ENCODE assay signal across 18 cellular contexts in genomic region chr19:47499863-47500830, GRCh38. TPM values are rescaled to one million over a fixed set of nuclear protein-coding genes. Genes with fewer than 3 reads are reported as not detected.
A peak's percentile ranks its signal among the peaks of the same experiment; 100 is the strongest.
DNase-seq lines count a peak whose midpoint lies in the region; ATAC-seq, FAIRE-seq and TF ChIP-seq lines count a peak whose summit lies in the region.
"Had no signal": no experiment of that assay in that cellular context is flagged by ENCODE, and none has a peak within 500 bp of the region (broad histone marks: within the 10 kb centered on the region; RNA-seq: fewer than 3 reads in every experiment).

No MANE protein-coding gene starts in this region.

- no peak overlapping the region for H2AFZ ChIP-seq in GM12878 (ENCODE audit: control insufficient read depth, low read depth, low read length)

- H3K4me1 ChIP-seq in GM12878 (ENCODE audit: control insufficient read depth, insufficient read depth, low read length): no peaks in the 10 kb centered on the region
- H3K4me1 ChIP-seq in iPS-15b (ENCODE audit: control insufficient read depth, insufficient read depth, low read length): no peaks in the 10 kb centered on the region
- peaks cover 0 to 9% of the 10 kb centered on the region in 2 donors for H3K4me1 ChIP-seq in uterus

- no peaks in the 10 kb centered on the region for H3K9me3 Mint-ChIP-seq in activated T-cell treated with anti-CD3 and anti-CD28 coated beads, Interleukin-2, amount 50 U/mL, for 24 hours
- H3K9me3 Mint-ChIP-seq in activated CD8-positive, alpha-beta T cell treated with anti-CD3 and anti-CD28 coated beads, Interleukin-2, amount 10 ng/mL, durations not matched to agents 7 days and 5 days (ENCODE audit: insufficient read depth): no peaks in the 10 kb centered on the region
- H3K9me3 Mint-ChIP-seq: natural killer cell treated with Interleukin-12 subunit alpha and Interleukin-12 subunit beta and Interleukin-15 and Interleukin-18, amount 100 ng/mL, for 72 hours had no signal

- H3K4me3 ChIP-seq in GM12878 (no peak overlapping the region), iPS-15b (ENCODE audit: low read depth, low read length) (no peak overlapping the region), uterus (no peak overlapping the region)

- CTCF ChIA-PET in GM12878 (lab: Yijun Ruan, JAX): no interaction called here
- CTCF ChIA-PET in activated CD8-positive, alpha-beta T cell treated with anti-CD3 and anti-CD28 coated beads, Interleukin-2, amount 10 ng/mL, durations not matched to agents 7 days and 5 days (lab: Charles Lee): no interaction called here

- peak; percentile 57; the same call in 1 of the 2 replicates for TF ChIP-seq POLR2A in GM12878 (IDR thresholded peaks at IDR 0.05; ENCODE audit: low read depth, low read length)
- TF ChIP-seq POLR2A in uterus (IDR thresholded peaks at IDR 0.05): no peak

- ATAC-seq in GM12878: no peak
- no peak for ATAC-seq in activated CD8-positive, alpha-beta T cell treated with anti-CD3 and anti-CD28 coated beads, Interleukin-2, amount 10 ng/mL, durations not matched to agents 7 days and 5 days
- ATAC-seq: natural killer cell treated with Interleukin-12 subunit alpha and Interleukin-12 subunit beta and Interleukin-15 and Interleukin-18, amount 100 ng/mL, for 72 hours had no signal

- H3K27me3 Mint-ChIP-seq in activated T-cell treated with anti-CD3 and anti-CD28 coated beads, Interleukin-2, amount 50 U/mL, for 24 hours: no peaks in the 10 kb centered on the region
- H3K27me3 Mint-ChIP-seq in activated CD8-positive, alpha-beta T cell treated with anti-CD3 and anti-CD28 coated beads, Interleukin-2, amount 10 ng/mL, durations not matched to agents 7 days and 5 days (ENCODE audit: low read depth): no peaks in the 10 kb centered on the region
- H3K27me3 Mint-ChIP-seq: natural killer cell treated with Interleukin-12 subunit alpha and Interleukin-12 subunit beta and Interleukin-15 and Interleukin-18, amount 100 ng/mL, for 72 hours; progenitor cell of endocrine pancreas had no signal

- RAD21 ChIA-PET in GM12878 (lab: Charles Lee; ENCODE audit: unreplicated experiment): interaction anchor here (1.4 kb wide), 1 partner anchor 62 kb away, joined by 4 read pairs; no protein-coding TSS in a partner anchor

- H3K27me3 ChIP-seq in GM12878 (replicated peaks in 1 of 2; ENCODE audit: control insufficient read depth in 2 of 2, insufficient read depth in 2 of 2, low read length in 1 of 2) (no peaks in the 10 kb centered on the region), iPS-15b (ENCODE audit: control insufficient read depth, insufficient read depth, low read length) (no peaks in the 10 kb centered on the region), uterus (no peaks in the 10 kb centered on the region)

- no peaks in the 10 kb centered on the region; the same call in 1 of the 2 replicates for H3K79me2 ChIP-seq in GM12878 (ENCODE audit: control insufficient read depth, insufficient read depth, low read length)

- no peak for FAIRE-seq in GM12878 (lab: Jason Lieb, UNC)
- FAIRE-seq: keratinocyte had no signal

- H3K4me3 Mint-ChIP-seq in activated T-cell treated with anti-CD3 and anti-CD28 coated beads, Interleukin-2, amount 50 U/mL, for 24 hours: no peak overlapping the region
- H3K4me3 Mint-ChIP-seq in activated CD8-positive, alpha-beta T cell treated with anti-CD3 and anti-CD28 coated beads, Interleukin-2, amount 10 ng/mL, durations not matched to agents 7 days and 5 days: no peak overlapping the region
- H3K4me3 Mint-ChIP-seq: natural killer cell treated with Interleukin-12 subunit alpha and Interleukin-12 subunit beta and Interleukin-15 and Interleukin-18, amount 100 ng/mL, for 72 hours had no signal

- BruUV-seq in GM12878 (replicated peaks; lab: Mats Ljungman, UMichigan): TSS peak; percentile 26

- H3K27ac ChIP-seq in GM12878 (ENCODE audit: control insufficient read depth, insufficient read depth) (no peak overlapping the region), uterus (peak overlapping the region; percentile 50 to 70)

- SMC1A ChIA-PET in GM12878 (lab: Charles Lee; ENCODE audit: uncharacterized antibody, unreplicated experiment): no interaction called here

- H3K9ac ChIP-seq in GM12878 (ENCODE audit: control insufficient read depth, insufficient read depth, low read length) (no peak overlapping the region), iPS-15b (ENCODE audit: low read depth, low read length) (peak overlapping the region; percentile 24)

- TF ChIP-seq RAD21 in GM12878 (IDR thresholded peaks at IDR 0.05; ENCODE audit: insufficient read depth, low read depth, low read length): no peak

- H3K9me3 ChIP-seq in GM12878 (replicated peaks; ENCODE audit: control insufficient read depth, insufficient read depth, low read length): no peaks in the 10 kb centered on the region
- no peaks in the 10 kb centered on the region for H3K9me3 ChIP-seq in iPS-15b (ENCODE audit: control insufficient read depth, insufficient read depth, low read length)
- no peaks in the 10 kb centered on the region for H3K9me3 ChIP-seq in uterus

- intact Hi-C loops in GM12878 (cut with micrococcal nuclease; ENCODE audit: unreplicated experiment) (no loop called here), uterus (cut with DNase I; ENCODE audit: low total_unique reads) (no loop called here)

- H3K36me3 Mint-ChIP-seq in activated T-cell treated with anti-CD3 and anti-CD28 coated beads, Interleukin-2, amount 50 U/mL, for 24 hours (ENCODE audit: low read depth): peaks cover 81% of the 10 kb centered on the region
- H3K36me3 Mint-ChIP-seq in activated CD8-positive, alpha-beta T cell treated with anti-CD3 and anti-CD28 coated beads, Interleukin-2, amount 10 ng/mL, durations not matched to agents 7 days and 5 days (ENCODE audit: low read depth): peaks cover 15% of the 10 kb centered on the region
- H3K36me3 Mint-ChIP-seq: natural killer cell treated with Interleukin-12 subunit alpha and Interleukin-12 subunit beta and Interleukin-15 and Interleukin-18, amount 100 ng/mL, for 72 hours had no signal

- no peak overlapping the region for H3K4me2 ChIP-seq in GM12878 (ENCODE audit: control insufficient read depth, insufficient read depth)

- H4K20me1 ChIP-seq in GM12878 (ENCODE audit: control insufficient read depth, insufficient read depth): no peaks in the 10 kb centered on the region; the same call in 1 of the 2 replicates

- WGBS in GM12878 (ENCODE audit: insufficient coverage, insufficient replicate concordance, low lambda C conversion rate, missing lambda C conversion rate): 91% methylated on average over 32 of the region's 32 CpGs

- TF ChIP-seq EP300 in GM12878 (IDR thresholded peaks at IDR 0.05; ENCODE audit: borderline replicate concordance in 1 of 2, control insufficient read depth in 1 of 2, low read depth in 2 of 2, low read length in 2 of 2): no peak

- no peak for DNase-seq in activated T-cell treated with anti-CD3 and anti-CD28 coated beads, Interleukin-2, amount 50 U/mL, for 24 hours
- DNase-seq in activated T-cell treated with anti-CD3 and anti-CD28 coated beads, Interleukin-2, amount 50 U/mL, for 48 hours: no peak
- DNase-seq in GM12878 (ENCODE audit: low read depth, low spot score) (no peak), uterus (no peak), MV-4-11 (lab: John Stamatoyannopoulos, UW) (no peak), SW480 (ENCODE audit: low spot score) (no peak)
- DNase-seq in activated CD8-positive, alpha-beta T cell treated with anti-CD3 and anti-CD28 coated beads, Interleukin-2, amount 10 ng/mL, durations not matched to agents 7 days and 5 days: no peak
- DNase-seq: activated CD4-positive, CD25-positive, alpha-beta regulatory T cell; DMS53; NCI-H2029 treated with DMSO at 0.1 percent for 48 hours; NCI-H526; SHP77; T-helper 1 cell had no signal

- H3K27ac Mint-ChIP-seq in activated T-cell treated with anti-CD3 and anti-CD28 coated beads, Interleukin-2, amount 50 U/mL, for 24 hours: peak overlapping the region; percentile 52
- no peak overlapping the region for H3K27ac Mint-ChIP-seq in activated CD8-positive, alpha-beta T cell treated with anti-CD3 and anti-CD28 coated beads, Interleukin-2, amount 10 ng/mL, durations not matched to agents 7 days and 5 days
- H3K27ac Mint-ChIP-seq: progenitor cell of endocrine pancreas had no signal

- H3K36me3 ChIP-seq in GM12878 (ENCODE audit: control insufficient read depth in 2 of 2, insufficient read depth in 2 of 2, low read length in 1 of 2) (peaks cover 29 to 30% of the 10 kb centered on the region in 2 experiments), iPS-15b (ENCODE audit: control insufficient read depth, insufficient read depth, low read length) (peaks cover 19% of the 10 kb centered on the region), uterus (no peaks in the 10 kb centered on the region)

- POLR2A ChIA-PET in GM12878 (lab: Charles Lee): interaction anchor here (1.2 kb wide), 1 partner anchor 13 kb away, joined by 3 read pairs; no protein-coding TSS in a partner anchor
- POLR2A ChIA-PET in activated CD8-positive, alpha-beta T cell treated with anti-CD3 and anti-CD28 coated beads, Interleukin-2, amount 10 ng/mL, durations not matched to agents 7 days and 5 days (lab: Charles Lee): interaction anchor here (0.8 to 1.0 kb wide), 2 partner anchors 11 to 13 kb away, joined by 3 read pairs; no protein-coding TSS in a partner anchor

- TF ChIP-seq CTCF in GM12878 (IDR thresholded peaks at IDR 0.05 in 2 of 3, conservative IDR thresholded peaks at IDR 0.05 in 1 of 3; ENCODE audit: control insufficient read depth in 2 of 3, extremely low read depth in 1 of 3, insufficient read depth in 1 of 3, low read depth in 3 of 3, low read length in 3 of 3) (no peak), uterus (IDR thresholded peaks at IDR 0.05) (no peak)

- in situ Hi-C loops in GM12878 (cut with MboI): no loop called here

- peaks cover 2% of the 10 kb centered on the region for H3K4me1 Mint-ChIP-seq in activated T-cell treated with anti-CD3 and anti-CD28 coated beads, Interleukin-2, amount 50 U/mL, for 24 hours (ENCODE audit: low read depth)
- H3K4me1 Mint-ChIP-seq in activated CD8-positive, alpha-beta T cell treated with anti-CD3 and anti-CD28 coated beads, Interleukin-2, amount 10 ng/mL, durations not matched to agents 7 days and 5 days (ENCODE audit: low read depth): no peaks in the 10 kb centered on the region

RNA-seq across cellular contexts. Expression of gene NAPA, which starts 14.7 kb away (rescaled TPM):
- 18.9 and 30.0 TPM in 2 replicates for total RNA-seq in GM12878 (2013; cell fraction: nucleolus; rRNA removed)
- total RNA-seq in GM12878 (2014; rRNA removed): 95.1 and 106 TPM in 2 replicates
- 49.2 and 50.1 TPM in 2 replicates for total RNA-seq in GM12878 (2014; rRNA removed; fragmentation: Illumina TruSeq; extraction: Trizol)
- total RNA-seq in GM12878 (2021): 95.1 and 98.1 TPM in 2 replicates
- polyA plus RNA-seq in GM12878 (2011; ENCODE audit: low read depth): 38.7 TPM
- polyA plus RNA-seq in GM12878 (2011; rRNA removed): 71.9 and 121 TPM in 2 replicates
- polyA plus RNA-seq in GM12878 (2011; cell fraction: cytosol; rRNA removed): 116 and 157 TPM in 2 replicates
- 116 and 132 TPM in 2 replicates for polyA plus RNA-seq in GM12878 (2011; cell fraction: nucleus; rRNA removed)
- 69.6 and 75.3 TPM in 2 replicates for polyA plus RNA-seq in GM12878 (2012)
- polyA plus RNA-seq in GM12878 (2014; fragmentation: Illumina TruSeq; extraction: Trizol): 38.0 and 74.6 TPM in 2 replicates
- polyA plus RNA-seq in GM12878 (2014; fragmentation: Nextera tagmentation; extraction: Ambion mirVana): 10 to 100 TPM in 1 of 2 experiments, 1 to 10 TPM in 1; 8.2 to 17.4 TPM
- 138 and 149 TPM in 2 replicates for polyA plus RNA-seq in GM12878 (2014; rRNA removed)
- polyA plus RNA-seq in GM12878 (2016; fragmentation: Nextera tagmentation; extraction: Ambion mirVana): 100 to 1,000 TPM; 175 to 193 TPM
- polyA minus RNA-seq in GM12878 (2011; rRNA and poly(A)+ RNA removed): 97.4 and 134 TPM in 2 replicates
- polyA minus RNA-seq in GM12878 (2011; cell fraction: cytosol; rRNA and poly(A)+ RNA removed): 53.1 and 76.0 TPM in 2 replicates
- 31.8 and 40.2 TPM in 2 replicates for polyA minus RNA-seq in GM12878 (2011; cell fraction: nucleus; rRNA and poly(A)+ RNA removed)
- 100 to 1,000 TPM in 3 of 4 donors, 10 to 100 TPM in 1; 36.5 to 693 (median 144) TPM for total RNA-seq in uterus
- 100 to 1,000 TPM in 1 of 2 experiments, 10 to 100 TPM in 1; 90.0 to 103 TPM for total RNA-seq in activated CD8-positive, alpha-beta T cell treated with anti-CD3 and anti-CD28 coated beads, Interleukin-2, amount 10 ng/mL, durations not matched to agents 7 days and 5 days

RNA-seq across cellular contexts. Expression of gene KPTN, which starts 16.1 kb away (rescaled TPM):
- total RNA-seq in GM12878 (2013; cell fraction: nucleolus; rRNA removed): 1.7 and 2.0 TPM in 2 replicates
- total RNA-seq in GM12878 (2014; rRNA removed) (5.4 and 5.6 TPM in 2 replicates), GM12878 (2014; rRNA removed; fragmentation: Illumina TruSeq; extraction: Trizol) (3.4 and 4.2 TPM in 2 replicates), GM12878 (2021) (9.2 and 10.6 TPM in 2 replicates), uterus (1 to 10 TPM in 3 of 4 donors, not detected in 1; 5.4 to 9.0 (median 6.4) TPM)
- 5.3 TPM for polyA plus RNA-seq in GM12878 (2011; ENCODE audit: low read depth)
- polyA plus RNA-seq in GM12878 (2011; rRNA removed) (1.9 and 5.1 TPM in 2 replicates), GM12878 (2014; fragmentation: Illumina TruSeq; extraction: Trizol) (6.6 and 6.7 TPM in 2 replicates), GM12878 (2014; fragmentation: Nextera tagmentation; extraction: Ambion mirVana) (1 to 10 TPM in 1 of 2 experiments, under 1 TPM in 1; 0.60 to 2.1 TPM), GM12878 (2014; rRNA removed) (7.4 and 8.7 TPM in 2 replicates), GM12878 (2016; fragmentation: Nextera tagmentation; extraction: Ambion mirVana) (10 to 100 TPM in 1 of 2 experiments, 1 to 10 TPM in 1; 10.0 to 10.1 TPM)
- polyA plus RNA-seq in GM12878 (2011; cell fraction: cytosol; rRNA removed): 5.7 and 6.3 TPM in 2 replicates
- 20.2 and 22.2 TPM in 2 replicates for polyA plus RNA-seq in GM12878 (2011; cell fraction: nucleus; rRNA removed)
- polyA plus RNA-seq in GM12878 (2012): 5.7 and 6.7 TPM in 2 replicates
- polyA minus RNA-seq in GM12878 (2011; rRNA and poly(A)+ RNA removed): 2.4 and 2.8 TPM in 2 replicates
- 2.0 and 4.6 TPM in 2 replicates for polyA minus RNA-seq in GM12878 (2011; cell fraction: cytosol; rRNA and poly(A)+ RNA removed)
- 1.1 and 2.6 TPM in 2 replicates for polyA minus RNA-seq in GM12878 (2011; cell fraction: nucleus; rRNA and poly(A)+ RNA removed)
- 10 to 100 TPM; 12.6 to 13.0 TPM for total RNA-seq in activated CD8-positive, alpha-beta T cell treated with anti-CD3 and anti-CD28 coated beads, Interleukin-2, amount 10 ng/mL, durations not matched to agents 7 days and 5 days

RNA-seq across cellular contexts. Expression of gene SLC8A2, which starts 28.5 kb away (rescaled TPM):
- not detected in 2 replicates for total RNA-seq in GM12878 (2013; cell fraction: nucleolus; rRNA removed)
- total RNA-seq in GM12878 (2014; rRNA removed) (not detected in 2 replicates), GM12878 (2014; rRNA removed; fragmentation: Illumina TruSeq; extraction: Trizol) (not detected in 2 replicates), GM12878 (2021) (not detected in 2 replicates), uterus (10 to 100 TPM in 2 of 4 donors, 1 to 10 TPM in 2; 3.4 to 17.8 (median 11.0) TPM)
- not detected for polyA plus RNA-seq in GM12878 (2011; ENCODE audit: low read depth)
- polyA plus RNA-seq in GM12878 (2011; rRNA removed) (not detected in 2 replicates), GM12878 (2014; fragmentation: Illumina TruSeq; extraction: Trizol) (not detected in 2 replicates), GM12878 (2014; fragmentation: Nextera tagmentation; extraction: Ambion mirVana) (not detected), GM12878 (2014; rRNA removed) (not detected in 2 replicates), GM12878 (2016; fragmentation: Nextera tagmentation; extraction: Ambion mirVana) (not detected)
- 0.18 TPM in 1 of 2 replicates, not detected in the other for polyA plus RNA-seq in GM12878 (2011; cell fraction: cytosol; rRNA removed)
- 0.03 and 0.06 TPM in 2 replicates for polyA plus RNA-seq in GM12878 (2011; cell fraction: nucleus; rRNA removed)
- 0.03 and 0.06 TPM in 2 replicates for polyA plus RNA-seq in GM12878 (2012)
- polyA minus RNA-seq in GM12878 (2011; rRNA and poly(A)+ RNA removed): not detected in 2 replicates
- polyA minus RNA-seq in GM12878 (2011; cell fraction: cytosol; rRNA and poly(A)+ RNA removed): not detected in 2 replicates
- not detected in 2 replicates for polyA minus RNA-seq in GM12878 (2011; cell fraction: nucleus; rRNA and poly(A)+ RNA removed)
- total RNA-seq in activated CD8-positive, alpha-beta T cell treated with anti-CD3 and anti-CD28 coated beads, Interleukin-2, amount 10 ng/mL, durations not matched to agents 7 days and 5 days: under 1 TPM; 0.05 to 0.44 TPM
- total RNA-seq: mesenteric fat pad; natural killer cell treated with Interleukin-12 subunit alpha and Interleukin-12 subunit beta and Interleukin-15 and Interleukin-18, amount 100 ng/mL, for 72 hours had no signal
